Comparison of ENCODE assay signal across 18 cellular contexts in the genomic region with DNA sequence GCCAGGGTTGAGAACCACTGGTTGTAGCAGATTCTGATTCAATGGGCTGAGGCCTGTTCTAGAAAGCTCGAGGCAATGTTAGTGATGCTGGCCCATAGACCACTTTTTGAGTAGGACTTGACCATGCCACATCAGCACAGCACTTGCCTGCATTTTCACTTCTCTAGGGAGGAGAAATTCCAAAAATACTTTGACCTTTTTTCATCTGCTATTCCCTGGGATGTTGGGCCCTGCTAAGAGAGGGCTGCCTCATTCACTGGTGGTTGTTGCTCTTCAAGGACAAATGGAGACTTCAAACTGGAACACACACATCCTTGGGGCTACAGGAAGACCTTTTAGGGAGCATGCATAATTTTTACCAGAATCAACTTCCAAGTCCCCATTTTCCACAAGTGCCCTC. TPM values are rescaled to one million over a fixed set of nuclear protein-coding genes. Genes with fewer than 3 reads are reported as not detected.
DNase-seq lines count a peak whose midpoint lies in the region; ATAC-seq and TF ChIP-seq lines count a peak whose summit lies in the region.
"Had no signal": no experiment of that assay in that cellular context is flagged by ENCODE, and none has a peak within 500 bp of the region (broad histone marks: within the 10 kb centered on the region; RNA-seq: fewer than 3 reads in every experiment).

No MANE protein-coding gene starts in this region.

- H2BK15ac ChIP-seq in mesenchymal stem cell (ENCODE audit: low read depth, poor library complexity, severe bottlenecking), result peak overlapping the region; percentile 2

- H4K8ac ChIP-seq in mesenchymal stem cell (ENCODE audit: low read length), result no peak overlapping the region

- H4K91ac ChIP-seq in mesenchymal stem cell (ENCODE audit: low read length), result peak overlapping the region; percentile 77

- H3K9ac ChIP-seq in mesenchymal stem cell (ENCODE audit: low read length), result no peak overlapping the region

- H3K4me3 ChIP-seq in RWPE2 (ENCODE audit: severe bottlenecking) (no peak overlapping the region), mesenchymal stem cell (ENCODE audit: insufficient read depth in 1 of 2, low read depth in 1 of 2, low read length in 2 of 2) (no peak overlapping the region), aorta (ENCODE audit: low read length in 2 of 2) (no peak overlapping the region), adrenal gland (no peak overlapping the region)
- H3K4me3 ChIP-seq: GM23338, K562 had no signal

- H3K36me3 ChIP-seq in RWPE2 (ENCODE audit: low read depth) (no peaks in the 10 kb centered on the region), mesenchymal stem cell (ENCODE audit: control insufficient read depth in 1 of 2, insufficient read depth in 2 of 2, low read depth in 1 of 2, low read length in 2 of 2) (no peaks in the 10 kb centered on the region), aorta (ENCODE audit: control insufficient read depth in 1 of 2, insufficient read depth in 2 of 2, low read length in 1 of 2) (no peaks in the 10 kb centered on the region), adrenal gland (replicated peaks in 1 of 2) (no peaks in the 10 kb centered on the region)

- no peak overlapping the region for H2BK5ac ChIP-seq in mesenchymal stem cell (ENCODE audit: low read depth, low read length, poor library complexity, severe bottlenecking)

- no peaks in the 10 kb centered on the region for H3K27me3 ChIP-seq in RWPE2 (ENCODE audit: insufficient read depth, poor library complexity, severe bottlenecking)
- H3K27me3 ChIP-seq in mesenchymal stem cell (ENCODE audit: control insufficient read depth in 1 of 2, insufficient read depth in 1 of 2, low read length in 2 of 2), result no peaks in the 10 kb centered on the region
- no peaks in the 10 kb centered on the region for H3K27me3 ChIP-seq in aorta (ENCODE audit: control insufficient read depth in 1 of 2, insufficient read depth in 2 of 2, low read length in 1 of 2)
- no peaks in the 10 kb centered on the region for H3K27me3 ChIP-seq in adrenal gland

- peak overlapping the region; percentile 87 for H2AK5ac ChIP-seq in mesenchymal stem cell (ENCODE audit: low read length, severe bottlenecking)

- intact Hi-C loops in aorta (cut with DNase I) (loop anchor here (2.0 to 5.0 kb wide), 2 partner anchors 29 to 41 kb away; no protein-coding TSS in a partner anchor), adrenal gland (cut with DNase I) (no loop called here)

- H3K27ac ChIP-seq in RWPE2 (ENCODE audit: poor library complexity, severe bottlenecking), result peak overlapping the region; percentile 99
- H3K27ac ChIP-seq in mesenchymal stem cell (ENCODE audit: low read length, poor library complexity, severe bottlenecking), result no peak overlapping the region
- H3K27ac ChIP-seq in aorta (ENCODE audit: low read depth in 1 of 2, low read length in 2 of 2), result peak overlapping the region; percentile 37 to 41
- no peak overlapping the region for H3K27ac ChIP-seq in adrenal gland
- H3K27ac ChIP-seq: C4-2B had no signal

- H3K18ac ChIP-seq in mesenchymal stem cell (ENCODE audit: low read depth in 1 of 2, low read length in 2 of 2), result peak overlapping the region; percentile 72 to 82

- H3K4me1 ChIP-seq in RWPE2 (ENCODE audit: insufficient read depth, poor library complexity, severe bottlenecking), result peaks cover 80% of the 10 kb centered on the region
- peaks cover 9% of the 10 kb centered on the region for H3K4me1 ChIP-seq in mesenchymal stem cell (ENCODE audit: control insufficient read depth, insufficient read depth, low read depth, low read length)
- peaks cover 5 to 19% of the 10 kb centered on the region in 2 donors for H3K4me1 ChIP-seq in aorta (ENCODE audit: control insufficient read depth in 1 of 2, insufficient read depth in 2 of 2, low read length in 2 of 2)
- peaks cover 19 to 51% of the 10 kb centered on the region in 2 donors for H3K4me1 ChIP-seq in adrenal gland (replicated peaks in 1 of 2)

- TF ChIP-seq CTCF in RWPE2 (IDR thresholded peaks at IDR 0.05; ENCODE audit: poor library complexity, severe bottlenecking) (no peak), adrenal gland (IDR thresholded peaks at IDR 0.05) (no peak)

- H2AFZ ChIP-seq in mesenchymal stem cell (ENCODE audit: low read depth, low read length), result no peak overlapping the region
- H2AFZ ChIP-seq: GM23338 had no signal

- 100% methylated on average over 1 of the region's 1 CpG for WGBS in mesenchymal stem cell
- 74 to 86% methylated on average over 1 of the region's 1 CpG for WGBS in aorta, 2 donors
- 89 to 100% (median 95%) methylated on average over 1 of the region's 1 CpG for WGBS in adrenal gland, 4 donors

- ATAC-seq in RWPE2 (ENCODE audit: low read depth), result no peak
- no peak for ATAC-seq in aorta (ENCODE audit: low FRiP score)
- no peak for ATAC-seq in GM18520 (IDR thresholded peaks at IDR 0.05; ENCODE audit: unreplicated experiment)
- ATAC-seq: GM23338, K562 had no signal

- H3K79me1 ChIP-seq in mesenchymal stem cell (replicated peaks; ENCODE audit: low read length, poor library complexity, severe bottlenecking), result no peaks in the 10 kb centered on the region

- TF ChIP-seq POLR2A in adrenal gland (IDR thresholded peaks at IDR 0.05), result no peak

- H3K9me3 ChIP-seq in RWPE2 (ENCODE audit: severe bottlenecking) (no peaks in the 10 kb centered on the region), mesenchymal stem cell (ENCODE audit: control insufficient read depth, low read length) (no peaks in the 10 kb centered on the region), aorta (ENCODE audit: control insufficient read depth, low read length) (no peaks in the 10 kb centered on the region), adrenal gland (replicated peaks in 1 of 3) (no peaks in the 10 kb centered on the region)

- H2BK120ac ChIP-seq in mesenchymal stem cell (ENCODE audit: low read depth, low read length), result no peak overlapping the region

- no peak overlapping the region for H3K23ac ChIP-seq in mesenchymal stem cell (ENCODE audit: low read length in 2 of 2)

- H3K14ac ChIP-seq in mesenchymal stem cell (ENCODE audit: low read length in 2 of 2), result no peak overlapping the region

- no peak overlapping the region for H3K4me2 ChIP-seq in mesenchymal stem cell (ENCODE audit: low read length, poor library complexity, severe bottlenecking)
- H3K4me2 ChIP-seq: GM23338 had no signal

- peak overlapping the region in 1 of 2 experiments; percentile 89 for H3K4ac ChIP-seq in mesenchymal stem cell (ENCODE audit: low read depth in 1 of 2, low read length in 2 of 2)

- H2BK12ac ChIP-seq in mesenchymal stem cell (ENCODE audit: low read length in 2 of 2), result peak overlapping the region; percentile 91 to 97

- peak; percentile 36 for DNase-seq in EL
- DNase-seq in RWPE2 (ENCODE audit: low spot score), result no peak
- DNase-seq in mesenchymal stem cell, result no peak
- no peak for DNase-seq in aorta
- no peak for DNase-seq in adrenal gland
- no peak for DNase-seq in NCI-H146 treated with DMSO at 0.1 percent for 48 hours (lab: John Stamatoyannopoulos, UW; ENCODE audit: unreplicated experiment)
- DNase-seq: AML-193; DMS 273 treated with DMSO at 0.1 percent for 48 hours; GF-D8; HCEC 1CT; NCI-H1105; NCI-H1694 treated with DMSO at 0.1 percent for 48 hours; NK-92 treated with Interleukin-12 subunit alpha and Interleukin-12 subunit beta, amount 100 ng/mL, for 24 hours had no signal

RNA-seq across cellular contexts. Expression of a gene that starts 12.8 kb away (rescaled TPM):
- 1,930 TPM for polyA plus RNA-seq in mesenchymal stem cell (2013, experiment 1 of 2)
- 1,910 TPM for polyA plus RNA-seq in mesenchymal stem cell (2013, experiment 2 of 2)
- total RNA-seq in aorta, result 100 to 1,000 TPM; 322 to 335 TPM
- polyA plus RNA-seq in aorta, result 10 to 100 TPM; 83.3 to 92.4 TPM
- total RNA-seq in adrenal gland, result 100 to 1,000 TPM in 5 of 8 donors, 10 to 100 TPM in 3; 48.4 to 200 (median 123) TPM
- polyA plus RNA-seq in adrenal gland, result 100 to 1,000 TPM in 2 of 3 donors, 10 to 100 TPM in 1; 42.9 to 126 (median 103) TPM
- total RNA-seq: OCI-LY7 had no signal

Comparison
In these comparisons a context has a peak if more than half of its experiments do, and no peak if none do; other contexts are left out.
1. H3K27ac ChIP-seq: peak in RWPE2 (single experiment) and aorta (2 of 2); none in mesenchymal stem cell (single experiment) and adrenal gland (0 of 5).
2. intact Hi-C loops: an anchor here in aorta (2.0 to 5.0 kb wide); none called in adrenal gland.